ENCODE assay signal across 8 cellular contexts in the genomic region with DNA sequence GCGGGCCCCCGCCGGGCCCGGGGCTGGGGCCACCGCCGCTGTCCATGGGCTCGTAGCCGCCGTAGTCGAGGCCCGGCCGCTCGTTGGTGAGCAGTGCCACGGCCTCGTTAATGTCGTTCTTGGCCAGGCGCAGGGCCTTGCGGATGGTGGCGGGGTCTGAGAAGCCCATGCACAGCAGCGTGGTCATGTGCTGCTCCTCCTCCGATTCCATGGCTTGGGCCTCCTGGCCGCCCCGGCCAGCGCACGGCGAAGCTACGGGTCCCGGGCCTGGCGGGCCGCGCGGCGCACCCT. TPM values are rescaled to one million over a fixed set of nuclear protein-coding genes. Genes with fewer than 3 reads are reported as not detected.
A peak's percentile ranks its signal among the peaks of the same experiment; 100 is the strongest.
DNase-seq lines count a peak whose midpoint lies in the region; ATAC-seq and TF ChIP-seq lines count a peak whose summit lies in the region.

No MANE protein-coding gene starts in this region.

- H2BK5ac ChIP-seq in mesendoderm (ENCODE audit: low read length): peak overlapping the region; percentile 97

- no peak for TF ChIP-seq POLR2A in thyroid gland (IDR thresholded peaks at IDR 0.05)

- H3K9me3 ChIP-seq in SJSA1 (replicated peaks) (peaks cover 7% of the 10 kb centered on the region), thyroid gland (no peaks in the 10 kb centered on the region)

- no peaks in the 10 kb centered on the region for H3K9me3 Mint-ChIP-seq in effector memory CD8-positive, alpha-beta T cell

- DNase-seq in AG10803 (ENCODE audit: low read depth): peak; percentile 43
- DNase-seq in SJSA1 (ENCODE audit: low read depth in 1 of 2, low spot score in 2 of 2): peak; percentile 38 to 49
- peak in 2 of 3 experiments; percentile 4 to 5 for DNase-seq in effector memory CD8-positive, alpha-beta T cell
- peak; percentile 76 for DNase-seq in mesendoderm
- DNase-seq in thyroid gland: peak; percentile 36 to 41
- no peak for DNase-seq in SIG-M5 (lab: John Stamatoyannopoulos, UW)

- peak; percentile 20 for ATAC-seq in GM18868 (IDR thresholded peaks at IDR 0.05; ENCODE audit: unreplicated experiment)
- ATAC-seq in HG03066 (IDR thresholded peaks at IDR 0.05; ENCODE audit: low read depth, unreplicated experiment): peak; percentile 13
- peak; percentile 23 for ATAC-seq in effector memory CD8-positive, alpha-beta T cell (replicated peaks)

- peaks cover 18% of the 10 kb centered on the region for H3K36me3 ChIP-seq in SJSA1
- no peaks in the 10 kb centered on the region for H3K36me3 ChIP-seq in mesendoderm (ENCODE audit: control insufficient read depth, insufficient read depth, low read length)
- no peaks in the 10 kb centered on the region for H3K36me3 ChIP-seq in thyroid gland

- H3K56ac ChIP-seq in mesendoderm (ENCODE audit: low read length): peak overlapping the region; percentile 100

- H3K27me3 ChIP-seq in SJSA1 (replicated peaks) (no peaks in the 10 kb centered on the region), mesendoderm (ENCODE audit: insufficient read depth, low read length, poor library complexity) (no peaks in the 10 kb centered on the region), thyroid gland (no peaks in the 10 kb centered on the region)

- peaks cover 55 to 69% of the 10 kb centered on the region in 2 donors for H3K4me1 Mint-ChIP-seq in effector memory CD8-positive, alpha-beta T cell (ENCODE audit: low read depth in 2 of 2)

- H3K23ac ChIP-seq in mesendoderm (ENCODE audit: low read length): peak overlapping the region; percentile 99

- H2AK5ac ChIP-seq in mesendoderm (ENCODE audit: low read length): no peak overlapping the region

- H3K79me2 ChIP-seq in mesendoderm (ENCODE audit: control insufficient read depth, insufficient read depth, low read length): peaks cover 32% of the 10 kb centered on the region

- peak overlapping the region; percentile 93 for H3K4ac ChIP-seq in mesendoderm (ENCODE audit: low read depth, low read length)

- H4K8ac ChIP-seq in mesendoderm (ENCODE audit: low read depth, low read length): peak overlapping the region; percentile 99

- peak overlapping the region; percentile 95 for H3K18ac ChIP-seq in mesendoderm (ENCODE audit: low read length)

- no peak overlapping the region for H2BK15ac ChIP-seq in mesendoderm (replicated peaks; ENCODE audit: low read depth)

- no peaks in the 10 kb centered on the region for H3K27me3 Mint-ChIP-seq in effector memory CD8-positive, alpha-beta T cell

- H2BK120ac ChIP-seq in mesendoderm (ENCODE audit: low read depth, low read length): peak overlapping the region; percentile 93

- H3K4me1 ChIP-seq in SJSA1 (replicated peaks): peaks cover 13% of the 10 kb centered on the region
- peaks cover 3% of the 10 kb centered on the region for H3K4me1 ChIP-seq in mesendoderm (ENCODE audit: control insufficient read depth, low read depth, low read length)
- H3K4me1 ChIP-seq in thyroid gland: peaks cover 25 to 42% of the 10 kb centered on the region in 2 donors

- H3K4me2 ChIP-seq in mesendoderm (ENCODE audit: low read length): peak overlapping the region; percentile 68

- H3K79me1 ChIP-seq in mesendoderm (ENCODE audit: low read length): peaks cover 3% of the 10 kb centered on the region

- no CpG with 5 or more reads among the region's 33 CpGs for WGBS in mesendoderm (ENCODE audit: extremely low coverage, insufficient coverage, low lambda C conversion rate)
- 0% methylated on average over 1 of the region's 33 CpGs; no CpG with 5 or more reads in 1 of the 2 donors for WGBS in thyroid gland, 2 donors

- H4K5ac ChIP-seq in mesendoderm (ENCODE audit: low read length): no peak overlapping the region

- peak overlapping the region; percentile 99 for H3K9ac ChIP-seq in mesendoderm (ENCODE audit: low read length)

- H3K27ac Mint-ChIP-seq in effector memory CD8-positive, alpha-beta T cell: peak overlapping the region; percentile 90 to 93

- intact Hi-C loops in thyroid gland (cut with DNase I): no loop called here

- H3K27ac ChIP-seq in SJSA1 (peak overlapping the region; percentile 77), mesendoderm (ENCODE audit: low read depth, low read length) (peak overlapping the region; percentile 100), thyroid gland (peak overlapping the region; percentile 86 to 97 (median 92))

- H3K4me3 ChIP-seq in AG10803 (ENCODE audit: low read length) (peak overlapping the region; percentile 86), SJSA1 (peak overlapping the region; percentile 100), mesendoderm (ENCODE audit: low read length) (peak overlapping the region; percentile 51), thyroid gland (replicated peaks in 1 of 3) (peak overlapping the region; percentile 72 to 78 (median 77))

- H3K36me3 Mint-ChIP-seq in effector memory CD8-positive, alpha-beta T cell (ENCODE audit: insufficient read depth): peaks cover 12% of the 10 kb centered on the region

- peak overlapping the region; percentile 93 to 98 for H3K4me3 Mint-ChIP-seq in effector memory CD8-positive, alpha-beta T cell

- TF ChIP-seq CTCF in AG10803 (conservative IDR thresholded peaks at IDR 0.05; ENCODE audit: low read length): no peak
- no peak for TF ChIP-seq CTCF in thyroid gland (IDR thresholded peaks at IDR 0.05)

RNA-seq across cellular contexts. Expression of gene USP24, which starts 0.3 kb away (rescaled TPM):
- total RNA-seq in SJSA1 (2014; rRNA removed; shearing (Covaris generic)): 14.3 and 24.4 TPM in 2 replicates
- 15.3 TPM for polyA plus RNA-seq in mesendoderm (2013, experiment 1 of 2)
- 14.4 TPM for polyA plus RNA-seq in mesendoderm (2013, experiment 2 of 2)
- 10 to 100 TPM; 38.5 to 74.6 (median 43.4) TPM for total RNA-seq in thyroid gland
